In the genomic region with DNA sequence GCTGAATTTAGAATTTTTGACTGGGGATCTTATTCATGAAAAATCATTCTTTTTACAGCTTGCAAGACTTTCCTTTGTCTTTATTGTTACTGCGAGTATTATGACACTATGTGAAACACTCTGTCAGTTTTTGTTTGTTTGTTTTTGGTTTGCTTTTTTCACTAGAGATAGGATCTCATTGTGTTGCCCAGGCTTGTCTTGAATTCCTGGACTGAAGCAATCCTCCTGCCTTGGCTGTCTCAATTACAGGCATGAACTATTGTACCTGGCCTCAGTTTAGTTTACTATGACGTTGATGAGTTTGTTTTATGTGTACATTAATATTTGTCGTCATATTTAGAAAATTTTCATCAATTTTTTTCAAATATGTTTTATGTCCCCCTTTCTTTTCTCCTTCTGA, we compare ENCODE assay signal across 19 cellular contexts.
DNase-seq lines count a peak whose midpoint lies in the region; ATAC-seq, FAIRE-seq and TF ChIP-seq lines count a peak whose summit lies in the region.
"Had no signal": no experiment of that assay in that cellular context is flagged by ENCODE, and none has a peak within 500 bp of the region (broad histone marks: within the 10 kb centered on the region; RNA-seq: fewer than 3 reads in every experiment).

No MANE protein-coding gene starts in this region.

- no peak overlapping the region for H2BK12ac ChIP-seq in H9 (ENCODE audit: insufficient read length, low read depth, low read length)

- no peak overlapping the region for H3K27ac ChIP-seq in H9 (ENCODE audit: insufficient read length, low read depth, low read length)
- H3K27ac ChIP-seq: HL-60 had no signal

- peaks cover 13 to 29% of the 10 kb centered on the region in 2 experiments for H3K4me1 Mint-ChIP-seq in H9
- peaks cover 59% of the 10 kb centered on the region for H3K4me1 Mint-ChIP-seq in WTC11
- H3K4me1 Mint-ChIP-seq: B cell had no signal

- H3K36me3 Mint-ChIP-seq in H9 (ENCODE audit: insufficient read depth in 1 of 3, low read depth in 3 of 3) = no peaks in the 10 kb centered on the region; a peak in 2 of 7 replicates
- peaks cover 10% of the 10 kb centered on the region; the same call in 1 of the 2 replicates for H3K36me3 Mint-ChIP-seq in WTC11

- H3K56ac ChIP-seq in H9 (ENCODE audit: insufficient read length, low read depth, low read length) = no peak overlapping the region

- H2AK5ac ChIP-seq in H9 (ENCODE audit: insufficient read length, low read length) = no peak overlapping the region

- H2BK15ac ChIP-seq in H9 (ENCODE audit: low read depth, low read length) = no peak overlapping the region

- H3K9me3 ChIP-seq in H9 (ENCODE audit: control insufficient read depth, low read depth, low read length) = no peaks in the 10 kb centered on the region

- H3K27me3 Mint-ChIP-seq in H9 (ENCODE audit: low read depth) = no peaks in the 10 kb centered on the region
- no peaks in the 10 kb centered on the region for H3K27me3 Mint-ChIP-seq in WTC11 (ENCODE audit: low read depth)
- H3K27me3 Mint-ChIP-seq: B cell; CD4-positive, alpha-beta T cell had no signal

- H2BK5ac ChIP-seq in H9 (ENCODE audit: insufficient read length, low read length) = no peak overlapping the region

- no peak overlapping the region for H3K4me2 ChIP-seq in H9 (ENCODE audit: insufficient read depth, insufficient read length, low read length)

- TF ChIP-seq CTCF in H9 (conservative IDR thresholded peaks at IDR 0.05) (no peak), WTC11 (IDR thresholded peaks at IDR 0.05) (no peak)

- no peak for DNase-seq in H9
- no peak for DNase-seq in WTC11 (ENCODE audit: low spot score)
- DNase-seq in frontal cortex (ENCODE audit: low spot score in 2 of 2) = no peak
- no peak for DNase-seq in sciatic nerve (ENCODE audit: low spot score)
- DNase-seq in OCI-M2 (lab: John Stamatoyannopoulos, UW; ENCODE audit: unreplicated experiment) = no peak
- DNase-seq in Right ventricle myocardium inferior (ENCODE audit: missing footprints) = no peak
- DNase-seq: C1 segment of cervical spinal cord; CD4-positive, alpha-beta T cell; DMS153; DMS79 treated with DMSO at 0.1 percent for 48 hours; EL; IMR-90 had no signal

- no peak overlapping the region for H3K14ac ChIP-seq in H9 (ENCODE audit: insufficient read depth, low read length)

- no peak overlapping the region for H4K8ac ChIP-seq in H9 (replicated peaks; ENCODE audit: insufficient read length, low read depth, low read length)

- no peaks in the 10 kb centered on the region; the same call in 1 of the 2 replicates for H3K4me1 ChIP-seq in H9 (ENCODE audit: insufficient read depth, low read length)

- H3K9me3 Mint-ChIP-seq in H9 (peaks cover 0 to 2% of the 10 kb centered on the region in 2 experiments; a peak in 3 of 5 replicates), WTC11 (no peaks in the 10 kb centered on the region)

- POLR2A ChIA-PET in WTC11 (lab: Charles Lee) = no interaction called here

- no peak overlapping the region for H3K9ac ChIP-seq in H9 (ENCODE audit: extremely low read depth, insufficient read length, low read length)

- no peaks in the 10 kb centered on the region for H4K20me1 ChIP-seq in H9 (ENCODE audit: control insufficient read depth, insufficient read depth, insufficient read length)

- intact Hi-C loops in sciatic nerve (cut with DNase I) (no loop called here), Right ventricle myocardium inferior (cut with DNase I) (no loop called here)

- no peaks in the 10 kb centered on the region for H3K79me1 ChIP-seq in H9 (ENCODE audit: insufficient read depth, low read depth, low read length, poor library complexity, severe bottlenecking)

- H3K27me3 ChIP-seq in H9 (ENCODE audit: insufficient read depth, low read length) = no peaks in the 10 kb centered on the region

- peak overlapping the region; percentile 26 for H2BK20ac ChIP-seq in H9 (ENCODE audit: low read depth, low read length, poor library complexity, severe bottlenecking)

- no peak overlapping the region for H2BK120ac ChIP-seq in H9 (ENCODE audit: low read depth, low read length, poor library complexity, severe bottlenecking)

- no peak overlapping the region for H3K23ac ChIP-seq in H9 (ENCODE audit: insufficient read length, low read depth, low read length)

- CTCF ChIA-PET in WTC11 (lab: Charles Lee) = no interaction called here

- H3T11ph ChIP-seq in H9 (ENCODE audit: low read length) = no peak overlapping the region

- ATAC-seq in WTC11 = no peak
- no peak for ATAC-seq in sciatic nerve
- ATAC-seq in GM21423 (IDR thresholded peaks at IDR 0.05; ENCODE audit: unreplicated experiment) = no peak
- ATAC-seq in Right ventricle myocardium inferior = no peak
- ATAC-seq: HCT116 had no signal

- no peak overlapping the region for H4K91ac ChIP-seq in H9 (ENCODE audit: insufficient read length, low read depth, low read length)

- H3K4ac ChIP-seq in H9 (ENCODE audit: low read depth, low read length) = no peak overlapping the region

- no peaks in the 10 kb centered on the region for H3K23me2 ChIP-seq in H9 (ENCODE audit: insufficient read length, low read depth, low read length, poor library complexity, severe bottlenecking)

- no CpG with 5 or more reads among the region's 3 CpGs for WGBS in H9 (ENCODE audit: extremely low coverage, insufficient read length, low lambda C conversion rate)

- FAIRE-seq in frontal cortex (lab: Jason Lieb, UNC) = peak; percentile 75
- FAIRE-seq: A204.1, G401.6, GM12891 had no signal

- no peak overlapping the region for H2AFZ ChIP-seq in H9 (ENCODE audit: low read length)

- H3K27ac Mint-ChIP-seq in H9 (peak overlapping the region in 2 of 3 experiments; percentile 4 to 58; a peak in 2 of 7 replicates), WTC11 (peak overlapping the region; percentile 88)
- H3K27ac Mint-ChIP-seq: B cell; CD4-positive, alpha-beta T cell had no signal

- H3K4me3 Mint-ChIP-seq in H9 = no peak overlapping the region
- no peak overlapping the region for H3K4me3 Mint-ChIP-seq in WTC11
- H3K4me3 Mint-ChIP-seq: B cell; CD4-positive, alpha-beta T cell had no signal

- no peaks in the 10 kb centered on the region for H3K79me2 ChIP-seq in H9 (ENCODE audit: insufficient read depth, low read length)

- no peak overlapping the region for H3K18ac ChIP-seq in H9 (ENCODE audit: insufficient read length, low read depth, low read length)

- no peak overlapping the region for H4K5ac ChIP-seq in H9 (ENCODE audit: insufficient read length, low read depth, low read length)

TF ChIP-seq in WTC11, 78 proteins besides CTCF, POLR2A, EP300 and RAD21 (continues in another document):
- TF ChIP-seq MXD4 (CRISPR knock-in tag; IDR thresholded peaks at IDR 0.05; ENCODE audit: borderline replicate concordance) (no peak), USF1 (CRISPR knock-in tag; IDR thresholded peaks at IDR 0.05) (no peak), RELA (CRISPR knock-in tag; IDR thresholded peaks at IDR 0.05; ENCODE audit: borderline replicate concordance) (no peak), ATF2 (CRISPR knock-in tag; IDR thresholded peaks at IDR 0.05; ENCODE audit: borderline replicate concordance, low read depth) (no peak), ZNF232 (CRISPR knock-in tag; IDR thresholded peaks at IDR 0.05) (no peak), FOXK1 (CRISPR knock-in tag; IDR thresholded peaks at IDR 0.05) (no peak), TEAD4 (CRISPR knock-in tag; IDR thresholded peaks at IDR 0.05) (no peak), ZBTB21 (CRISPR knock-in tag; IDR thresholded peaks at IDR 0.05; ENCODE audit: borderline replicate concordance) (no peak), RORB (CRISPR knock-in tag; IDR thresholded peaks at IDR 0.05) (no peak)
- TF ChIP-seq, protein P1, sequence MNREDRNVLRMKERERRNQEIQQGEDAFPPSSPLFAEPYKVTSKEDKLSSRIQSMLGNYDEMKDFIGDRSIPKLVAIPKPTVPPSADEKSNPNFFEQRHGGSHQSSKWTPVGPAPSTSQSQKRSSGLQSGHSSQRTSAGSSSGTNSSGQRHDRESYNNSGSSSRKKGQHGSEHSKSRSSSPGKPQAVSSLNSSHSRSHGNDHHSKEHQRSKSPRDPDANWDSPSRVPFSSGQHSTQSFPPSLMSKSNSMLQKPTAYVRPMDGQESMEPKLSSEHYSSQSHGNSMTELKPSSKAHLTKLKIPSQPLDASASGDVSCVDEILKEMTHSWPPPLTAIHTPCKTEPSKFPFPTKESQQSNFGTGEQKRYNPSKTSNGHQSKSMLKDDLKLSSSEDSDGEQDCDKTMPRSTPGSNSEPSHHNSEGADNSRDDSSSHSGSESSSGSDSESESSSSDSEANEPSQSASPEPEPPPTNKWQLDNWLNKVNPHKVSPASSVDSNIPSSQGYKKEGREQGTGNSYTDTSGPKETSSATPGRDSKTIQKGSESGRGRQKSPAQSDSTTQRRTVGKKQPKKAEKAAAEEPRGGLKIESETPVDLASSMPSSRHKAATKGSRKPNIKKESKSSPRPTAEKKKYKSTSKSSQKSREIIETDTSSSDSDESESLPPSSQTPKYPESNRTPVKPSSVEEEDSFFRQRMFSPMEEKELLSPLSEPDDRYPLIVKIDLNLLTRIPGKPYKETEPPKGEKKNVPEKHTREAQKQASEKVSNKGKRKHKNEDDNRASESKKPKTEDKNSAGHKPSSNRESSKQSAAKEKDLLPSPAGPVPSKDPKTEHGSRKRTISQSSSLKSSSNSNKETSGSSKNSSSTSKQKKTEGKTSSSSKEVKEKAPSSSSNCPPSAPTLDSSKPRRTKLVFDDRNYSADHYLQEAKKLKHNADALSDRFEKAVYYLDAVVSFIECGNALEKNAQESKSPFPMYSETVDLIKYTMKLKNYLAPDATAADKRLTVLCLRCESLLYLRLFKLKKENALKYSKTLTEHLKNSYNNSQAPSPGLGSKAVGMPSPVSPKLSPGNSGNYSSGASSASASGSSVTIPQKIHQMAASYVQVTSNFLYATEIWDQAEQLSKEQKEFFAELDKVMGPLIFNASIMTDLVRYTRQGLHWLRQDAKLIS (CRISPR knock-in tag; IDR thresholded peaks at IDR 0.05; ENCODE audit: borderline replicate concordance) = no peak
